ENCODE assay signal across 21 cellular contexts in the genomic region with DNA sequence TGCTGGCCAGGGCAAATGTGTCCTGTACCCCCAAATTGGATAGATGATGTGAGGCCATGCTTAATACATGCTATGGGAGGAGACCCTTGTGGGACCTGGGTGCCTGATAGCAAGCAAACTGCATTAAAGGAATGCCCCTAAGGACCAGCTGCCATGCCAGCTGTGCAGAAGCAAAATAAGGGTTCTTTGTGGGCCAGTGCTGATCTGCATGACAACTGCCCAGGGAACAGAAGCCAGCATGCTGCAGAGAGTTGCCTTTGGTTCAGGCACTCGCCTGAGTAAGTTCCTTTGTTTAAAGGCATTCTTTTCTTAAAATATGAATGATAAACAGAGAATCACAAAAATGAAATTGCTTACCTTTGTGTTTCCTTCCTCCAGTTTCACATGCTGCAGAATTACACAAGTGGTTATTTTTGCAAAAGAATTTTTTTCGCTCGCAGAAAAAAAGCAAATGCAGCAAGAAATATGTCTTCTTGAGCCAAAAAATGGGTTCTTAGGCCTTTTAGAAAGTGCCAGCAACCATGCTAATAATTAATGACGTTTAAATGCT. TPM values are rescaled to one million over a fixed set of nuclear protein-coding genes. Genes with fewer than 3 reads are reported as not detected.
DNase-seq lines count a peak whose midpoint lies in the region; ATAC-seq lines count a peak whose summit lies in the region.
"Had no signal": no experiment of that assay in that cellular context is flagged by ENCODE, and none has a peak within 500 bp of the region (broad histone marks: within the 10 kb centered on the region; RNA-seq: fewer than 3 reads in every experiment).

No MANE protein-coding gene starts in this region.

- no peak for ATAC-seq in GM21447 (IDR thresholded peaks at IDR 0.05; ENCODE audit: unreplicated experiment)
- ATAC-seq: K562, Right ventricle myocardium inferior, T-cell had no signal

- H3K27ac ChIP-seq in cingulate gyrus (ENCODE audit: low read depth, low read length): peak overlapping the region; percentile 96
- H3K27ac ChIP-seq in temporal lobe (ENCODE audit: low read depth, low read length): peak overlapping the region; percentile 96
- H3K27ac ChIP-seq: sigmoid colon, transverse colon had no signal

- DNase-seq in NCI-H1694 treated with DMSO at 0.1 percent for 48 hours (lab: John Stamatoyannopoulos, UW) (peak; percentile 32), midbrain (lab: John Stamatoyannopoulos, UW) (peak; percentile 70), NCI-H1048 (lab: John Stamatoyannopoulos, UW) (no peak)
- DNase-seq in activated CD4-positive, alpha-beta T cell treated with anti-CD3 and anti-CD28 coated beads for 1 hour: no peak
- DNase-seq: activated CD4-positive, alpha-beta T cell treated with anti-CD3 and anti-CD28 coated beads, Interleukin-2, amount 10 ng/mL, durations not matched to agents 7 days and 5 days; AML-193; MV-4-11; NCI-H2081; NCI-H510A; sigmoid colon; stimulated activated CD4-positive, alpha-beta T cell treated with anti-CD3 and anti-CD28 coated beads, Interleukin-1b, Interleukin-23, amount 100 ng/mL, for 48 hours; stimulated activated naive CD4-positive, alpha-beta T cell; T-cell; transverse colon had no signal

RNA-seq across cellular contexts. Expression of gene SYNDIG1, which starts 6.9 kb away (rescaled TPM):
- 16.7 TPM for total RNA-seq in temporal lobe
- total RNA-seq: activated CD4-positive, alpha-beta T cell treated with anti-CD3 and anti-CD28 coated beads, Interleukin-2, amount 10 ng/mL, durations not matched to agents 7 days and 5 days; bronchial epithelial cell; dermis microvascular lymphatic vessel endothelial cell; K562; T-cell had no signal

Comparison
In these comparisons a context has a peak if more than half of its experiments do, and no peak if none do; other contexts are left out.
1. DNase-seq: peak in NCI-H1694 treated with DMSO at 0.1 percent for 48 hours (single experiment) and midbrain (single experiment); none in NCI-H1048 (single experiment) and activated CD4-positive, alpha-beta T cell treated with anti-CD3 and anti-CD28 coated beads for 1 hour (single experiment).